Comparison of ENCODE assay signal across 8 cellular contexts in genomic region chr16:89686520-89687091, GRCh38. TPM values are rescaled to one million over a fixed set of nuclear protein-coding genes. Genes with fewer than 3 reads are reported as not detected.
A peak's percentile ranks its signal among the peaks of the same experiment; 100 is the strongest.
DNase-seq lines count a peak whose midpoint lies in the region; ATAC-seq and TF ChIP-seq lines count a peak whose summit lies in the region.

Gene CDK10, plus strand, starts transcription at chr16:89686689. Its CDS starts 22 bp downstream, at chr16:89686711.

- TF ChIP-seq POLR2A in lower leg skin (IDR thresholded peaks at IDR 0.05): no peak

- CTCF ChIA-PET in activated CD4-positive, alpha-beta memory T cell treated with anti-CD3 and anti-CD28 coated beads, Interleukin-2, amount 10 ng/mL, durations not matched to agents 7 days and 5 days (lab: Charles Lee): interaction anchor here (0.7 to 3.6 kb wide), 7 partner anchors 9 to 130 kb away, joined by 3 to 26 read pairs (median 3); no protein-coding TSS in a partner anchor

- H3K9me3 ChIP-seq in BLaER1: peaks cover 30% of the 10 kb centered on the region

- H3K4me3 ChIP-seq in BLaER1 (peak within 1 kb of the TSS; percentile 74), dorsolateral prefrontal cortex (peak within 1 kb of the TSS; percentile 53 to 100 (median 91)), lower leg skin (ENCODE audit: low read depth, poor library complexity, severe bottlenecking) (peak within 1 kb of the TSS; percentile 71)

- H3K27ac ChIP-seq in BLaER1 (peak within 1 kb of the TSS; percentile 91), dorsolateral prefrontal cortex (peak within 1 kb of the TSS in 58 of 59 donors; percentile 59 to 96 (median 90))

- peak within 1 kb of the TSS; percentile 91 for H3K4me3 Mint-ChIP-seq in activated CD4-positive, alpha-beta memory T cell treated with anti-CD3 and anti-CD28 coated beads, Interleukin-2, amount 10 ng/mL, durations not matched to agents 7 days and 5 days

- H3K27me3 ChIP-seq in BLaER1 (no peaks in the 10 kb centered on the region), dorsolateral prefrontal cortex (no peaks in the 10 kb centered on the region)

- H3K9me3 Mint-ChIP-seq in activated CD4-positive, alpha-beta memory T cell treated with anti-CD3 and anti-CD28 coated beads, Interleukin-2, amount 10 ng/mL, durations not matched to agents 7 days and 5 days: peaks cover 3% of the 10 kb centered on the region

- H3K27me3 Mint-ChIP-seq in activated CD4-positive, alpha-beta memory T cell treated with anti-CD3 and anti-CD28 coated beads, Interleukin-2, amount 10 ng/mL, durations not matched to agents 7 days and 5 days: no peaks in the 10 kb centered on the region

- peak within 1 kb of the TSS; percentile 92 for H3K4me2 ChIP-seq in BLaER1

- POLR2A ChIA-PET in activated CD4-positive, alpha-beta memory T cell treated with anti-CD3 and anti-CD28 coated beads, Interleukin-2, amount 10 ng/mL, durations not matched to agents 7 days and 5 days (lab: Charles Lee): interaction anchor here (0.7 to 2.9 kb wide), 10 partner anchors 13 to 187 kb away, joined by 3 to 36 read pairs (median 4); partner anchors contain the start of genes CHMP1A, SPATA2L, SPATA33 and TCF25

- ATAC-seq in HG03457 (IDR thresholded peaks at IDR 0.05; ENCODE audit: unreplicated experiment): peak; percentile 67

- intact Hi-C loops in dorsolateral prefrontal cortex (cut with DNase I): no loop called here
- intact Hi-C loops in lower leg skin (cut with DNase I; ENCODE audit: low total_unique reads): no loop called here

- H3K27ac Mint-ChIP-seq in activated CD4-positive, alpha-beta memory T cell treated with anti-CD3 and anti-CD28 coated beads, Interleukin-2, amount 10 ng/mL, durations not matched to agents 7 days and 5 days: peak within 1 kb of the TSS; percentile 85

- H3K9ac ChIP-seq in BLaER1: peak within 1 kb of the TSS; percentile 86

- peak in 19 of 56 donors; percentile 6 to 39 (median 23) for TF ChIP-seq CTCF in dorsolateral prefrontal cortex (IDR thresholded peaks at IDR 0.05 in 54 of 56, conservative IDR thresholded peaks at IDR 0.05 in 2 of 56; ENCODE audit: low read depth in 1 of 56, partially characterized antibody in 56 of 56)
- TF ChIP-seq CTCF in lower leg skin (IDR thresholded peaks at IDR 0.05): no peak

- H3K4me1 Mint-ChIP-seq in activated CD4-positive, alpha-beta memory T cell treated with anti-CD3 and anti-CD28 coated beads, Interleukin-2, amount 10 ng/mL, durations not matched to agents 7 days and 5 days: peaks cover 18% of the 10 kb centered on the region

- H3K36me3 Mint-ChIP-seq in activated CD4-positive, alpha-beta memory T cell treated with anti-CD3 and anti-CD28 coated beads, Interleukin-2, amount 10 ng/mL, durations not matched to agents 7 days and 5 days (ENCODE audit: low read depth): peaks cover 14% of the 10 kb centered on the region

- DNase-seq in GM19240 (ENCODE audit: insufficient read length, low spot score): peak; percentile 90
- peak; percentile 71 for DNase-seq in NCI-H748 treated with DMSO at 0.1 percent for 48 hours (lab: John Stamatoyannopoulos, UW)
- DNase-seq in activated CD4-positive, alpha-beta memory T cell treated with anti-CD3 and anti-CD28 coated beads, Interleukin-2, amount 10 ng/mL, durations not matched to agents 7 days and 5 days: peak; percentile 92
- peak; percentile 79 to 97 (median 89) for DNase-seq in dorsolateral prefrontal cortex
- DNase-seq in lower leg skin (ENCODE audit: low spot score in 2 of 2): peak; percentile 86 to 96
- peak; percentile 82 to 91 for DNase-seq in stimulated activated CD4-positive, alpha-beta T cell treated with anti-CD3 and anti-CD28 coated beads, Interleukin-4, amount 100 ng/mL, for 48 hours (ENCODE audit: low read depth in 2 of 2)

- peaks cover 64% of the 10 kb centered on the region for H3K36me3 ChIP-seq in BLaER1

- peaks cover 4% of the 10 kb centered on the region; the same call in 1 of the 2 replicates for H4K20me1 ChIP-seq in BLaER1

- 0 to 2% methylated on average over 18 to 47 of the region's 67 CpGs for WGBS in lower leg skin, 2 donors

- H3K4me1 ChIP-seq in BLaER1: peaks cover 30% of the 10 kb centered on the region

RNA-seq across cellular contexts. Expression of gene CDK10, which starts in this region (rescaled TPM):
- total RNA-seq in activated CD4-positive, alpha-beta memory T cell treated with anti-CD3 and anti-CD28 coated beads, Interleukin-2, amount 10 ng/mL, durations not matched to agents 7 days and 5 days: 10 to 100 TPM; 73.2 to 74.0 TPM
- total RNA-seq in dorsolateral prefrontal cortex: 100 to 1,000 TPM in 49 of 120 experiments, 10 to 100 TPM in 71; 57.3 to 194 (median 96.1) TPM
- 10 to 100 TPM; 34.6 to 69.1 (median 40.9) TPM for total RNA-seq in lower leg skin

Comparison
In these comparisons a context has a peak if more than half of its experiments do, and no peak if none do; other contexts are left out.
1. Peak in every context shown above with its lines: DNase-seq, ATAC-seq, H3K4me3 ChIP-seq and H3K27ac ChIP-seq.